ENCODE assay signal across 18 cellular contexts in genomic region chr10:14581553-14581952, GRCh38.
DNase-seq lines count a peak whose midpoint lies in the region; ATAC-seq lines count a peak whose summit lies in the region.
"Had no signal": no experiment of that assay in that cellular context is flagged by ENCODE, and none has a peak within 500 bp of the region (broad histone marks: within the 10 kb centered on the region; RNA-seq: fewer than 3 reads in every experiment).

No MANE protein-coding gene starts in this region.

- H3K4me3 Mint-ChIP-seq in activated T-cell treated with anti-CD3 and anti-CD28 coated beads, Interleukin-2, amount 50 U/mL, for 24 hours, result no peak overlapping the region
- no peak overlapping the region for H3K4me3 Mint-ChIP-seq in activated T-helper 1 cell treated with anti-CD3 and anti-CD28 coated beads, Interleukin-12 subunit alpha, Interleukin-12 subunit beta, Interleukin-2, Interleukin-4 antibody, amounts not matched to agents 30 ng/mL and 10 ng/mL and 1 ng/mL, durations not matched to agents 14 hours and 24 hours and 36 hours
- H3K4me3 Mint-ChIP-seq in immature natural killer cell, result peak overlapping the region in 1 of 5 donors; percentile 69
- H3K4me3 Mint-ChIP-seq: activated T-cell treated with anti-CD3 and anti-CD28 coated beads, Interleukin-2, amount 50 U/mL, for 4 hours; brain had no signal

- no peaks in the 10 kb centered on the region for H3K27me3 Mint-ChIP-seq in activated T-cell treated with anti-CD3 and anti-CD28 coated beads, Interleukin-2, amount 50 U/mL, for 24 hours
- H3K27me3 Mint-ChIP-seq in activated T-helper 1 cell treated with anti-CD3 and anti-CD28 coated beads, Interleukin-12 subunit alpha, Interleukin-12 subunit beta, Interleukin-2, Interleukin-4 antibody, amounts not matched to agents 30 ng/mL and 10 ng/mL and 1 ng/mL, durations not matched to agents 14 hours and 24 hours and 36 hours (ENCODE audit: insufficient read depth), result no peaks in the 10 kb centered on the region
- H3K27me3 Mint-ChIP-seq in immature natural killer cell (ENCODE audit: low read depth in 3 of 3), result peaks cover 0 to 5% (median 0%) of the 10 kb centered on the region in 3 donors
- H3K27me3 Mint-ChIP-seq: brain had no signal

- peaks cover 71% of the 10 kb centered on the region for H3K36me3 Mint-ChIP-seq in activated T-cell treated with anti-CD3 and anti-CD28 coated beads, Interleukin-2, amount 50 U/mL, for 24 hours (ENCODE audit: low read depth)
- H3K36me3 Mint-ChIP-seq in activated T-helper 1 cell treated with anti-CD3 and anti-CD28 coated beads, Interleukin-12 subunit alpha, Interleukin-12 subunit beta, Interleukin-2, Interleukin-4 antibody, amounts not matched to agents 30 ng/mL and 10 ng/mL and 1 ng/mL, durations not matched to agents 14 hours and 24 hours and 36 hours (ENCODE audit: low read depth), result peaks cover 37% of the 10 kb centered on the region
- peaks cover 0 to 5% (median 4%) of the 10 kb centered on the region in 3 donors for H3K36me3 Mint-ChIP-seq in immature natural killer cell

- H3K9me3 Mint-ChIP-seq in activated T-cell treated with anti-CD3 and anti-CD28 coated beads, Interleukin-2, amount 50 U/mL, for 24 hours, result no peaks in the 10 kb centered on the region
- no peaks in the 10 kb centered on the region for H3K9me3 Mint-ChIP-seq in activated T-helper 1 cell treated with anti-CD3 and anti-CD28 coated beads, Interleukin-12 subunit alpha, Interleukin-12 subunit beta, Interleukin-2, Interleukin-4 antibody, amounts not matched to agents 30 ng/mL and 10 ng/mL and 1 ng/mL, durations not matched to agents 14 hours and 24 hours and 36 hours
- no peaks in the 10 kb centered on the region for H3K9me3 Mint-ChIP-seq in immature natural killer cell
- H3K9me3 Mint-ChIP-seq: activated T-cell treated with anti-CD3 and anti-CD28 coated beads, Interleukin-2, amount 50 U/mL, for 4 hours had no signal

- peak overlapping the region; percentile 82 for H3K27ac ChIP-seq in temporal lobe (ENCODE audit: low read depth, low read length)
- H3K27ac ChIP-seq: coronary artery, SJCRH30, vagina had no signal

- no peak for DNase-seq in activated T-cell treated with anti-CD3 and anti-CD28 coated beads, Interleukin-2, amount 50 U/mL, for 24 hours
- no peak for DNase-seq in activated T-cell treated with anti-CD3 and anti-CD28 coated beads, Interleukin-2, amount 50 U/mL, for 48 hours
- no peak for DNase-seq in activated T-helper 1 cell treated with anti-CD3 and anti-CD28 coated beads, Interleukin-12 subunit alpha, Interleukin-12 subunit beta, Interleukin-2, Interleukin-4 antibody, amounts not matched to agents 30 ng/mL and 10 ng/mL and 1 ng/mL, durations not matched to agents 14 hours and 24 hours and 36 hours (ENCODE audit: low spot score)
- DNase-seq in immature natural killer cell (no peak), globus pallidus (ENCODE audit: low spot score) (no peak)
- DNase-seq in activated effector memory CD4-positive, alpha-beta T cell treated with Interleukin-2 at 50 U/mL for 16 hours, result no peak
- DNase-seq: activated T-cell treated with anti-CD3 and anti-CD28 coated beads, Interleukin-2, amount 50 U/mL, for 4 hours; H7; NCI-H1092; NCI-H1930; NCI-H345; Peyer's patch; SJCRH30 had no signal

- peaks cover 87% of the 10 kb centered on the region for H3K4me1 Mint-ChIP-seq in activated T-cell treated with anti-CD3 and anti-CD28 coated beads, Interleukin-2, amount 50 U/mL, for 24 hours (ENCODE audit: low read depth)
- H3K4me1 Mint-ChIP-seq in activated T-helper 1 cell treated with anti-CD3 and anti-CD28 coated beads, Interleukin-12 subunit alpha, Interleukin-12 subunit beta, Interleukin-2, Interleukin-4 antibody, amounts not matched to agents 30 ng/mL and 10 ng/mL and 1 ng/mL, durations not matched to agents 14 hours and 24 hours and 36 hours (ENCODE audit: low read depth), result peaks cover 75% of the 10 kb centered on the region
- peaks cover 77 to 88% of the 10 kb centered on the region in 2 donors for H3K4me1 Mint-ChIP-seq in immature natural killer cell

- intact Hi-C loops in activated T-helper 1 cell treated with anti-CD3 and anti-CD28 coated beads, Interleukin-12 subunit alpha, Interleukin-12 subunit beta, Interleukin-2, Interleukin-4 antibody, amounts not matched to agents 30 ng/mL and 10 ng/mL and 1 ng/mL, durations not matched to agents 14 hours and 24 hours and 36 hours (cut with micrococcal nuclease), result no loop called here

- peak overlapping the region; percentile 8 for H3K27ac Mint-ChIP-seq in activated T-cell treated with anti-CD3 and anti-CD28 coated beads, Interleukin-2, amount 50 U/mL, for 24 hours
- H3K27ac Mint-ChIP-seq in activated T-helper 1 cell treated with anti-CD3 and anti-CD28 coated beads, Interleukin-12 subunit alpha, Interleukin-12 subunit beta, Interleukin-2, Interleukin-4 antibody, amounts not matched to agents 30 ng/mL and 10 ng/mL and 1 ng/mL, durations not matched to agents 14 hours and 24 hours and 36 hours, result peak overlapping the region; percentile 74
- peak overlapping the region in 5 of 6 donors; percentile 79 to 96 (median 86) for H3K27ac Mint-ChIP-seq in immature natural killer cell

- no peak for ATAC-seq in HG03378 (IDR thresholded peaks at IDR 0.05; ENCODE audit: unreplicated experiment)
- ATAC-seq: activated T-cell treated with anti-CD3 and anti-CD28 coated beads, Interleukin-2, amount 50 U/mL, for 4 hours had no signal

Comparison
In these comparisons a context has a peak if more than half of its experiments do, and no peak if none do; other contexts are left out.
1. H3K27ac Mint-ChIP-seq: peak in every context shown above with its lines; median percentile 86 in immature natural killer cell; 74 in activated T-helper 1 cell treated with anti-CD3 and anti-CD28 coated beads, Interleukin-12 subunit alpha, Interleukin-12 subunit beta, Interleukin-2, Interleukin-4 antibody, amounts not matched to agents 30 ng/mL and 10 ng/mL and 1 ng/mL, durations not matched to agents 14 hours and 24 hours and 36 hours; 8 in activated T-cell treated with anti-CD3 and anti-CD28 coated beads, Interleukin-2, amount 50 U/mL, for 24 hours.